Comparison of ENCODE assay signal across 18 cellular contexts in genomic region chr1:185936641-185937040, GRCh38.
DNase-seq lines count a peak whose midpoint lies in the region; ATAC-seq and TF ChIP-seq lines count a peak whose summit lies in the region.
"Had no signal": no experiment of that assay in that cellular context is flagged by ENCODE, and none has a peak within 500 bp of the region (broad histone marks: within the 10 kb centered on the region; RNA-seq: fewer than 3 reads in every experiment).

No MANE protein-coding gene starts in this region.

- no peak overlapping the region for H2AFZ ChIP-seq in SK-N-SH (ENCODE audit: low read depth)

- H3K4me2 ChIP-seq in SK-N-SH: no peak overlapping the region

- no peak overlapping the region for H3K9ac ChIP-seq in SK-N-SH

- no peaks in the 10 kb centered on the region for H3K9me2 ChIP-seq in SK-N-SH

- CTCF ChIA-PET in SK-N-SH (lab: Yijun Ruan, JAX): interaction anchor here (1.4 kb wide), 1 partner anchor 11 kb away, joined by 3 read pairs; no protein-coding TSS in a partner anchor

- no peaks in the 10 kb centered on the region for H3K27me3 Mint-ChIP-seq in chondrocyte (ENCODE audit: low read depth)

- H3K4me3 Mint-ChIP-seq in chondrocyte (ENCODE audit: unreplicated experiment): no peak overlapping the region
- H3K4me3 Mint-ChIP-seq: CD4-positive, alpha-beta T cell; H9 had no signal

- no peak for TF ChIP-seq RAD21 in SK-N-SH (IDR thresholded peaks at IDR 0.05; ENCODE audit: low read length)

- TF ChIP-seq CTCF in chondrocyte (IDR thresholded peaks at IDR 0.05): no peak
- TF ChIP-seq CTCF in SK-N-SH (IDR thresholded peaks at IDR 0.05): no peak

- peaks cover 0 to 17% of the 10 kb centered on the region in 2 experiments; a peak in 2 of 4 replicates for H3K4me1 ChIP-seq in SK-N-SH (ENCODE audit: control insufficient read depth in 1 of 2, insufficient read depth in 2 of 2, low read depth in 1 of 2, low read length in 1 of 2)
- H3K4me1 ChIP-seq: BE2C had no signal

- peaks cover 13% of the 10 kb centered on the region for H3K9me3 Mint-ChIP-seq in chondrocyte (ENCODE audit: low read depth)

- peaks cover 0 to 6% of the 10 kb centered on the region in 2 experiments for H3K36me3 ChIP-seq in SK-N-SH (replicated peaks in 1 of 2; ENCODE audit: control insufficient read depth in 1 of 2, insufficient read depth in 2 of 2, low read length in 1 of 2)
- H3K36me3 ChIP-seq: BE2C had no signal

- H4K20me1 ChIP-seq in SK-N-SH (ENCODE audit: insufficient read depth): no peaks in the 10 kb centered on the region

- no peak for TF ChIP-seq EP300 in SK-N-SH (IDR thresholded peaks at IDR 0.05; ENCODE audit: borderline replicate concordance in 1 of 2, low read depth in 1 of 2, low read length in 1 of 2)

- POLR2A ChIA-PET in SK-N-SH (lab: Yijun Ruan, JAX): no interaction called here

- no peak overlapping the region for H3K4me3 ChIP-seq in SK-N-SH (ENCODE audit: low read depth in 2 of 2, low read length in 1 of 2)

- peaks cover 39% of the 10 kb centered on the region for H3K4me1 Mint-ChIP-seq in chondrocyte (ENCODE audit: low read depth)

- H3K9me3 ChIP-seq in SK-N-SH: no peaks in the 10 kb centered on the region
- H3K9me3 ChIP-seq: BE2C had no signal

- no peaks in the 10 kb centered on the region for H3K79me2 ChIP-seq in SK-N-SH (ENCODE audit: insufficient read depth)

- H3K36me3 Mint-ChIP-seq in chondrocyte (ENCODE audit: low read depth): peaks cover 19% of the 10 kb centered on the region

- peak overlapping the region; percentile 22 for H3K27ac Mint-ChIP-seq in chondrocyte (ENCODE audit: unreplicated experiment)
- H3K27ac Mint-ChIP-seq: CD4-positive, alpha-beta T cell; H9 had no signal

- no peak overlapping the region for H3K27ac ChIP-seq in SK-N-SH (ENCODE audit: low read depth in 2 of 2, low read length in 1 of 2)

- no peaks in the 10 kb centered on the region for H3F3A ChIP-seq in SK-N-SH (replicated peaks; ENCODE audit: insufficient read depth)

- no peak for ATAC-seq in GM18502 (IDR thresholded peaks at IDR 0.05; ENCODE audit: poor library complexity, unreplicated experiment)
- ATAC-seq: Right ventricle myocardium inferior had no signal

- peaks cover 5% of the 10 kb centered on the region; the same call in 1 of the 2 replicates for H3K27me3 ChIP-seq in SK-N-SH (ENCODE audit: insufficient read depth)
- H3K27me3 ChIP-seq: BE2C had no signal

- WGBS in SK-N-SH (ENCODE audit: low lambda C conversion rate): 0% methylated on average over 1 of the region's 1 CpG

- DNase-seq in NCI-H1092 (lab: John Stamatoyannopoulos, UW) (peak; percentile 27), NCI-H446 treated with DMSO at 0.1 percent for 48 hours (lab: John Stamatoyannopoulos, UW) (peak; percentile 96), chondrocyte (ENCODE audit: low spot score) (no peak), pons (ENCODE audit: low spot score) (peak; percentile 32), SK-N-SH (no peak)
- no peak for DNase-seq in stimulated activated CD4-positive, alpha-beta T cell treated with anti-CD3 and anti-CD28 coated beads, Interleukin-1b, Interleukin-23, amount 100 ng/mL, for 48 hours
- DNase-seq: BE2C; CD4-positive, alpha-beta T cell; H9; IMR-90; Karpas-422; MM.1S; NCI-H1417; NCI-H2029 treated with DMSO at 0.1 percent for 48 hours; NCI-H748 treated with DMSO at 0.1 percent for 48 hours; T-helper 1 cell had no signal

TF ChIP-seq in SK-N-SH, 30 proteins besides CTCF, POLR2A, EP300 and RAD21:
- TF ChIP-seq JUND (IDR thresholded peaks at IDR 0.05) (no peak), GABPA (IDR thresholded peaks at IDR 0.05; ENCODE audit: low read depth) (no peak), FOSL2 (IDR thresholded peaks at IDR 0.05; ENCODE audit: borderline replicate concordance, low read depth) (no peak), NFIC (IDR thresholded peaks at IDR 0.05; ENCODE audit: borderline replicate concordance) (no peak), USF2 (IDR thresholded peaks at IDR 0.05; ENCODE audit: borderline replicate concordance, low read depth, low read length) (no peak), MXI1 (IDR thresholded peaks at IDR 0.05; ENCODE audit: low read depth, low read length) (no peak), SMC3 (IDR thresholded peaks at IDR 0.05; ENCODE audit: low read depth, low read length) (no peak), IRF3 (IDR thresholded peaks at IDR 0.05; ENCODE audit: low read depth, low read length) (no peak), USF1 (IDR thresholded peaks at IDR 0.05; ENCODE audit: borderline replicate concordance, low read depth) (no peak), RCOR1 (IDR thresholded peaks at IDR 0.05; ENCODE audit: low read length) (no peak), TEAD4 (IDR thresholded peaks at IDR 0.05; ENCODE audit: borderline replicate concordance, insufficient read depth) (no peak), TCF12 (IDR thresholded peaks at IDR 0.05) (no peak), RFX5 (IDR thresholded peaks at IDR 0.05; ENCODE audit: low read length) (no peak), NRF1 (IDR thresholded peaks at IDR 0.05; ENCODE audit: low read depth, low read length) (no peak), ELF1 (IDR thresholded peaks at IDR 0.05) (no peak), RXRA (IDR thresholded peaks at IDR 0.05; ENCODE audit: borderline replicate concordance, low read depth) (no peak), MAX (IDR thresholded peaks at IDR 0.05; ENCODE audit: low read depth) (no peak), CHD2 (IDR thresholded peaks at IDR 0.05; ENCODE audit: low read length, partially characterized antibody) (no peak), REST (IDR thresholded peaks at IDR 0.05; ENCODE audit: low read depth, low read length) (no peak)

Comparison
In these comparisons a context has a peak if more than half of its experiments do, and no peak if none do; other contexts are left out.
1. DNase-seq: peak in NCI-H1092 (single experiment), NCI-H446 treated with DMSO at 0.1 percent for 48 hours (single experiment) and pons (single experiment); none in chondrocyte (single experiment), stimulated activated CD4-positive, alpha-beta T cell treated with anti-CD3 and anti-CD28 coated beads, Interleukin-1b, Interleukin-23, amount 100 ng/mL, for 48 hours (single experiment) and SK-N-SH (single experiment).